13 cellular contexts compared by ENCODE assay signal in genomic region chrX:71617742-71618141, GRCh38. TPM values are rescaled to one million over a fixed set of nuclear protein-coding genes. Genes with fewer than 3 reads are reported as not detected.
A peak's percentile ranks its signal among the peaks of the same experiment; 100 is the strongest.
DNase-seq lines count a peak whose midpoint lies in the region; ATAC-seq and TF ChIP-seq lines count a peak whose summit lies in the region.
"Had no signal": no experiment of that assay in that cellular context is flagged by ENCODE, and none has a peak within 500 bp of the region (broad histone marks: within the 10 kb centered on the region; RNA-seq: fewer than 3 reads in every experiment).

No MANE protein-coding gene starts in this region.

- CTCF ChIA-PET in activated naive CD4-positive, alpha-beta T cell treated with anti-CD3 and anti-CD28 coated beads for 36 hours (lab: Charles Lee) = interaction anchor here (0.7 to 0.9 kb wide), 2 partner anchors 26 to 58 kb away, joined by 3 read pairs; no protein-coding TSS in a partner anchor
- CTCF ChIA-PET in activated CD4-positive, alpha-beta memory T cell treated with anti-CD3 and anti-CD28 coated beads for 36 hours (lab: Charles Lee) = interaction anchor here (0.9 to 3.0 kb wide), 7 partner anchors 11 to 83 kb away, joined by 5 to 13 read pairs (median 6); no protein-coding TSS in a partner anchor
- CTCF ChIA-PET in GM10248 (lab: Yijun Ruan, JAX) = interaction anchor here (2.4 kb wide), 1 partner anchor 33 kb away, joined by 8 read pairs; no protein-coding TSS in a partner anchor

- no peak for ATAC-seq in lower lobe of right lung
- no peak for ATAC-seq in GM21381 (IDR thresholded peaks at IDR 0.05; ENCODE audit: unreplicated experiment)

- intact Hi-C loops in activated naive CD4-positive, alpha-beta T cell treated with anti-CD3 and anti-CD28 coated beads for 36 hours (cut with micrococcal nuclease) = loop anchor here (2.0 to 10.0 kb wide), 3 partner anchors 437 to 1007 kb away; partner anchors contain the start of gene IL2RG
- intact Hi-C loops in activated CD4-positive, alpha-beta memory T cell treated with anti-CD3 and anti-CD28 coated beads for 36 hours (cut with micrococcal nuclease) = loop anchor here (1.0 to 2.0 kb wide), 3 partner anchors 77 to 419 kb away; no protein-coding TSS in a partner anchor
- intact Hi-C loops in lower lobe of right lung (cut with DNase I) = no loop called here

- peaks cover 1% of the 10 kb centered on the region for H3K9me3 Mint-ChIP-seq in activated naive CD4-positive, alpha-beta T cell treated with anti-CD3 and anti-CD28 coated beads for 36 hours
- H3K9me3 Mint-ChIP-seq in activated CD4-positive, alpha-beta memory T cell treated with anti-CD3 and anti-CD28 coated beads for 36 hours = no peaks in the 10 kb centered on the region

- no peak overlapping the region for H3K27ac ChIP-seq in lower lobe of right lung
- H3K27ac ChIP-seq in urinary bladder (ENCODE audit: low read depth) = peak overlapping the region; percentile 23

- POLR2A ChIA-PET in activated CD4-positive, alpha-beta memory T cell treated with anti-CD3 and anti-CD28 coated beads for 36 hours (lab: Charles Lee) = interaction anchor here (0.6 to 4.5 kb wide), 8 partner anchors 11 to 1363 kb away, joined by 3 to 52 read pairs (median 6); partner anchors contain the start of gene OGT
- POLR2A ChIA-PET in GM10248 (lab: Yijun Ruan, JAX) = no interaction called here

- H3K4me3 ChIP-seq in lower lobe of right lung (peak overlapping the region; percentile 11), urinary bladder (ENCODE audit: low read depth, low read length) (peak overlapping the region; percentile 14)

- WGBS in urinary bladder = 74% methylated on average over 8 of the region's 8 CpGs

- TF ChIP-seq CTCF in lower lobe of right lung (IDR thresholded peaks at IDR 0.05) (no peak), GM10248 (IDR thresholded peaks at IDR 0.05; ENCODE audit: control extremely low read depth, extremely low read depth, low read depth, missing control alignments) (no peak)

- DNase-seq in activated naive CD4-positive, alpha-beta T cell treated with anti-CD3 and anti-CD28 coated beads for 36 hours = no peak
- no peak for DNase-seq in activated naive CD4-positive, alpha-beta T cell treated with Interleukin-2 at 50 U/mL for 16 hours
- no peak for DNase-seq in activated CD4-positive, alpha-beta memory T cell treated with anti-CD3 and anti-CD28 coated beads for 36 hours
- DNase-seq in lower lobe of right lung (no peak), GM10248 (ENCODE audit: extremely low spot score) (no peak), OCI-M2 (lab: John Stamatoyannopoulos, UW; ENCODE audit: unreplicated experiment) (no peak)
- DNase-seq: foreskin fibroblast, H7, midbrain had no signal

- H3K36me3 Mint-ChIP-seq in activated naive CD4-positive, alpha-beta T cell treated with anti-CD3 and anti-CD28 coated beads for 36 hours (ENCODE audit: low read depth) = peaks cover 21% of the 10 kb centered on the region
- peaks cover 34% of the 10 kb centered on the region for H3K36me3 Mint-ChIP-seq in activated CD4-positive, alpha-beta memory T cell treated with anti-CD3 and anti-CD28 coated beads for 36 hours

- peaks cover 68% of the 10 kb centered on the region for H3K4me1 Mint-ChIP-seq in activated naive CD4-positive, alpha-beta T cell treated with anti-CD3 and anti-CD28 coated beads for 36 hours (ENCODE audit: low read depth)
- peaks cover 72% of the 10 kb centered on the region for H3K4me1 Mint-ChIP-seq in activated CD4-positive, alpha-beta memory T cell treated with anti-CD3 and anti-CD28 coated beads for 36 hours (ENCODE audit: low read depth)

- no peaks in the 10 kb centered on the region for H3K27me3 ChIP-seq in lower lobe of right lung (ENCODE audit: low read depth)

- peaks cover 11% of the 10 kb centered on the region for H3K4me1 ChIP-seq in lower lobe of right lung
- H3K4me1 ChIP-seq in urinary bladder (ENCODE audit: insufficient read depth) = no peaks in the 10 kb centered on the region

- no peaks in the 10 kb centered on the region for H3K9me3 ChIP-seq in lower lobe of right lung

- peak overlapping the region; percentile 96 for H3K27ac Mint-ChIP-seq in activated naive CD4-positive, alpha-beta T cell treated with anti-CD3 and anti-CD28 coated beads for 36 hours
- H3K27ac Mint-ChIP-seq in activated CD4-positive, alpha-beta memory T cell treated with anti-CD3 and anti-CD28 coated beads for 36 hours = peak overlapping the region; percentile 98

- H3K27me3 Mint-ChIP-seq in activated naive CD4-positive, alpha-beta T cell treated with anti-CD3 and anti-CD28 coated beads for 36 hours (ENCODE audit: low read depth) = no peaks in the 10 kb centered on the region
- no peaks in the 10 kb centered on the region for H3K27me3 Mint-ChIP-seq in activated CD4-positive, alpha-beta memory T cell treated with anti-CD3 and anti-CD28 coated beads for 36 hours

- peak overlapping the region; percentile 71 for H3K4me3 Mint-ChIP-seq in activated naive CD4-positive, alpha-beta T cell treated with anti-CD3 and anti-CD28 coated beads for 36 hours
- H3K4me3 Mint-ChIP-seq in activated CD4-positive, alpha-beta memory T cell treated with anti-CD3 and anti-CD28 coated beads for 36 hours = peak overlapping the region; percentile 81

- peaks cover 9% of the 10 kb centered on the region for H3K36me3 ChIP-seq in lower lobe of right lung
- peaks cover 4% of the 10 kb centered on the region for H3K36me3 ChIP-seq in urinary bladder (ENCODE audit: insufficient read depth)

RNA-seq across cellular contexts. Expression of gene CXCR3, which starts 0.6 kb away (rescaled TPM):
- 1 to 10 TPM; 2.1 to 2.5 TPM for total RNA-seq in activated naive CD4-positive, alpha-beta T cell treated with anti-CD3 and anti-CD28 coated beads for 36 hours
- total RNA-seq in activated CD4-positive, alpha-beta memory T cell treated with anti-CD3 and anti-CD28 coated beads for 36 hours = 10 to 100 TPM; 28.5 to 31.1 TPM
- total RNA-seq in lower lobe of right lung (1.9 TPM), urinary bladder (not detected)
- 0.28 TPM for polyA plus RNA-seq in urinary bladder
- total RNA-seq: astrocyte, Daoy, H7 had no signal

RNA-seq across cellular contexts. Expression of gene GCNA, which starts 39.5 kb away (rescaled TPM):
- 1 to 10 TPM; 2.8 to 2.9 TPM for total RNA-seq in activated naive CD4-positive, alpha-beta T cell treated with anti-CD3 and anti-CD28 coated beads for 36 hours
- 1 to 10 TPM; 3.2 to 3.4 TPM for total RNA-seq in activated CD4-positive, alpha-beta memory T cell treated with anti-CD3 and anti-CD28 coated beads for 36 hours
- total RNA-seq in lower lobe of right lung = 2.1 TPM
- total RNA-seq in urinary bladder = 3.0 TPM
- polyA plus RNA-seq in urinary bladder = 0.82 TPM

Comparison
In these comparisons a context has a peak if more than half of its experiments do, and no peak if none do; other contexts are left out.
1. RNA of gene CXCR3, which starts 0.6 kb away (total RNA-seq): 28.5 to 31.1 TPM in activated CD4-positive, alpha-beta memory T cell treated with anti-CD3 and anti-CD28 coated beads for 36 hours; 2.1 to 2.5 TPM in activated naive CD4-positive, alpha-beta T cell treated with anti-CD3 and anti-CD28 coated beads for 36 hours, 1.9 TPM in lower lobe of right lung (single experiment) and not detected in urinary bladder (single experiment); every median in the first group is over 4 times any median in the second.